16 cellular contexts compared by ENCODE assay signal in genomic region chr3:177169936-177170722, GRCh38. TPM values are rescaled to one million over a fixed set of nuclear protein-coding genes. Genes with fewer than 3 reads are reported as not detected.
DNase-seq lines count a peak whose midpoint lies in the region; ATAC-seq and TF ChIP-seq lines count a peak whose summit lies in the region.
"Had no signal": no experiment of that assay in that cellular context is flagged by ENCODE, and none has a peak within 500 bp of the region (broad histone marks: within the 10 kb centered on the region; RNA-seq: fewer than 3 reads in every experiment).

No MANE protein-coding gene starts in this region.

- H3K4me2 ChIP-seq in smooth muscle cell = no peak overlapping the region
- H3K4me2 ChIP-seq: PC-9 had no signal

- peaks cover 67% of the 10 kb centered on the region for H3K4me1 Mint-ChIP-seq in activated T-cell treated with anti-CD3 and anti-CD28 coated beads, Interleukin-2, amount 50 U/mL, for 72 hours (ENCODE audit: low read depth)
- peaks cover 41% of the 10 kb centered on the region for H3K4me1 Mint-ChIP-seq in activated CD8-positive, alpha-beta memory T cell treated with anti-CD3 and anti-CD28 coated beads, Interleukin-2, amount 10 ng/mL, durations not matched to agents 7 days and 5 days
- peaks cover 60% of the 10 kb centered on the region for H3K4me1 Mint-ChIP-seq in activated naive CD4-positive, alpha-beta T cell treated with anti-CD3 and anti-CD28 coated beads for 36 hours (ENCODE audit: low read depth)

- 85% methylated on average over 4 of the region's 4 CpGs for WGBS in smooth muscle cell (ENCODE audit: low lambda C conversion rate)

- peak overlapping the region; percentile 14 for H3K27ac ChIP-seq in smooth muscle cell (ENCODE audit: low read depth)
- no peak overlapping the region for H3K27ac ChIP-seq in upper lobe of right lung
- H3K27ac ChIP-seq: gastroesophageal sphincter, PC-9 had no signal

- peaks cover 100% of the 10 kb centered on the region for H4K20me1 ChIP-seq in smooth muscle cell (ENCODE audit: low read depth)

- DNase-seq in activated T-cell treated with anti-CD3 and anti-CD28 coated beads, Interleukin-2, amount 50 U/mL, for 72 hours = no peak
- no peak for DNase-seq in activated T-cell treated with anti-CD3 and anti-CD28 coated beads, Interleukin-2, amount 50 U/mL, for 48 hours
- DNase-seq in NCI-H69 (lab: John Stamatoyannopoulos, UW) (peak; percentile 56), epithelial cell of esophagus (ENCODE audit: low read depth) (peak; percentile 68), smooth muscle cell (lab: John Stamatoyannopoulos, UW; ENCODE audit: unreplicated experiment) (no peak), upper lobe of right lung (no peak)
- DNase-seq in activated CD8-positive, alpha-beta memory T cell treated with anti-CD3 and anti-CD28 coated beads, Interleukin-2, amount 10 ng/mL, durations not matched to agents 7 days and 5 days = no peak
- no peak for DNase-seq in activated naive CD4-positive, alpha-beta T cell treated with anti-CD3 and anti-CD28 coated beads for 36 hours
- DNase-seq: activated effector memory CD4-positive, alpha-beta T cell treated with Interleukin-2 at 50 U/mL for 16 hours; effector memory CD4-positive, alpha-beta T cell; immature natural killer cell; NCI-H446 treated with DMSO at 0.1 percent for 48 hours; PC-9; posterior cingulate gyrus had no signal

- TF ChIP-seq CTCF in epithelial cell of esophagus (IDR thresholded peaks at IDR 0.05; ENCODE audit: insufficient read depth, low read depth, low read length, missing control alignments) (no peak), smooth muscle cell (IDR thresholded peaks at IDR 0.05; ENCODE audit: borderline replicate concordance, insufficient read depth, poor library complexity, severe bottlenecking) (no peak), upper lobe of right lung (IDR thresholded peaks at IDR 0.05) (no peak)

- no peak overlapping the region for H3K9ac ChIP-seq in smooth muscle cell (ENCODE audit: low read depth)

- H2AFZ ChIP-seq in smooth muscle cell (ENCODE audit: low read depth) = no peak overlapping the region
- H2AFZ ChIP-seq: PC-9 had no signal

- H3K27ac Mint-ChIP-seq in activated T-cell treated with anti-CD3 and anti-CD28 coated beads, Interleukin-2, amount 50 U/mL, for 72 hours = peak overlapping the region; percentile 42
- H3K27ac Mint-ChIP-seq in activated CD8-positive, alpha-beta memory T cell treated with anti-CD3 and anti-CD28 coated beads, Interleukin-2, amount 10 ng/mL, durations not matched to agents 7 days and 5 days = no peak overlapping the region
- no peak overlapping the region for H3K27ac Mint-ChIP-seq in activated naive CD4-positive, alpha-beta T cell treated with anti-CD3 and anti-CD28 coated beads for 36 hours

- H3K4me3 ChIP-seq in epithelial cell of esophagus (ENCODE audit: low read length) = no peak overlapping the region
- no peak overlapping the region for H3K4me3 ChIP-seq in smooth muscle cell
- no peak overlapping the region for H3K4me3 ChIP-seq in upper lobe of right lung
- H3K4me3 ChIP-seq: gastroesophageal sphincter, PC-9 had no signal

- intact Hi-C loops in upper lobe of right lung (cut with DNase I) = no loop called here
- intact Hi-C loops in activated naive CD4-positive, alpha-beta T cell treated with anti-CD3 and anti-CD28 coated beads for 36 hours (cut with micrococcal nuclease) = no loop called here

- no peaks in the 10 kb centered on the region for H3K36me3 ChIP-seq in smooth muscle cell (ENCODE audit: low read depth)
- H3K36me3 ChIP-seq in upper lobe of right lung = no peaks in the 10 kb centered on the region
- H3K36me3 ChIP-seq: gastroesophageal sphincter had no signal

- peaks cover 4% of the 10 kb centered on the region for H3K4me1 ChIP-seq in smooth muscle cell (ENCODE audit: low read depth)
- peaks cover 12% of the 10 kb centered on the region for H3K4me1 ChIP-seq in upper lobe of right lung

- peaks cover 6 to 21% of the 10 kb centered on the region in 2 donors for H3K36me3 Mint-ChIP-seq in activated T-cell treated with anti-CD3 and anti-CD28 coated beads, Interleukin-2, amount 50 U/mL, for 72 hours (ENCODE audit: insufficient read depth in 2 of 2)
- H3K36me3 Mint-ChIP-seq in activated CD8-positive, alpha-beta memory T cell treated with anti-CD3 and anti-CD28 coated beads, Interleukin-2, amount 10 ng/mL, durations not matched to agents 7 days and 5 days = peaks cover 59% of the 10 kb centered on the region
- H3K36me3 Mint-ChIP-seq in activated naive CD4-positive, alpha-beta T cell treated with anti-CD3 and anti-CD28 coated beads for 36 hours (ENCODE audit: low read depth) = peaks cover 35% of the 10 kb centered on the region

- H3K4me3 Mint-ChIP-seq in activated T-cell treated with anti-CD3 and anti-CD28 coated beads, Interleukin-2, amount 50 U/mL, for 72 hours = peak overlapping the region in 1 of 2 donors; percentile 13
- H3K4me3 Mint-ChIP-seq in activated CD8-positive, alpha-beta memory T cell treated with anti-CD3 and anti-CD28 coated beads, Interleukin-2, amount 10 ng/mL, durations not matched to agents 7 days and 5 days = no peak overlapping the region
- H3K4me3 Mint-ChIP-seq in activated naive CD4-positive, alpha-beta T cell treated with anti-CD3 and anti-CD28 coated beads for 36 hours = no peak overlapping the region
- H3K4me3 Mint-ChIP-seq: brain had no signal

- CTCF ChIA-PET in activated CD8-positive, alpha-beta memory T cell treated with anti-CD3 and anti-CD28 coated beads, Interleukin-2, amount 10 ng/mL, durations not matched to agents 7 days and 5 days (lab: Charles Lee) = interaction anchor here (0.9 kb wide), 1 partner anchor 123 kb away, joined by 5 read pairs; no protein-coding TSS in a partner anchor
- CTCF ChIA-PET in activated naive CD4-positive, alpha-beta T cell treated with anti-CD3 and anti-CD28 coated beads for 36 hours (lab: Charles Lee) = interaction anchor here (0.8 to 1.2 kb wide), 2 partner anchors 8 to 15 kb away, joined by 3 read pairs; no protein-coding TSS in a partner anchor

- H3K79me2 ChIP-seq in smooth muscle cell (ENCODE audit: low read depth) = peaks cover 100% of the 10 kb centered on the region

- no peaks in the 10 kb centered on the region for H3K9me3 ChIP-seq in smooth muscle cell (replicated peaks; ENCODE audit: low read depth)
- no peaks in the 10 kb centered on the region for H3K9me3 ChIP-seq in upper lobe of right lung
- H3K9me3 ChIP-seq: gastroesophageal sphincter had no signal

- H3K27me3 Mint-ChIP-seq in activated T-cell treated with anti-CD3 and anti-CD28 coated beads, Interleukin-2, amount 50 U/mL, for 72 hours (ENCODE audit: low read depth) = no peaks in the 10 kb centered on the region
- H3K27me3 Mint-ChIP-seq in activated CD8-positive, alpha-beta memory T cell treated with anti-CD3 and anti-CD28 coated beads, Interleukin-2, amount 10 ng/mL, durations not matched to agents 7 days and 5 days = no peaks in the 10 kb centered on the region
- no peaks in the 10 kb centered on the region for H3K27me3 Mint-ChIP-seq in activated naive CD4-positive, alpha-beta T cell treated with anti-CD3 and anti-CD28 coated beads for 36 hours (ENCODE audit: low read depth)

- no peaks in the 10 kb centered on the region for H3F3A ChIP-seq in smooth muscle cell (ENCODE audit: low read depth)

- peaks cover 0 to 2% of the 10 kb centered on the region in 2 donors for H3K9me3 Mint-ChIP-seq in activated T-cell treated with anti-CD3 and anti-CD28 coated beads, Interleukin-2, amount 50 U/mL, for 72 hours
- H3K9me3 Mint-ChIP-seq in activated CD8-positive, alpha-beta memory T cell treated with anti-CD3 and anti-CD28 coated beads, Interleukin-2, amount 10 ng/mL, durations not matched to agents 7 days and 5 days (ENCODE audit: low read depth) = peaks cover 7% of the 10 kb centered on the region
- H3K9me3 Mint-ChIP-seq in activated naive CD4-positive, alpha-beta T cell treated with anti-CD3 and anti-CD28 coated beads for 36 hours = no peaks in the 10 kb centered on the region

- ATAC-seq in activated T-cell treated with anti-CD3 and anti-CD28 coated beads, Interleukin-2, amount 50 U/mL, for 72 hours (replicated peaks in 1 of 2) = no peak
- no peak for ATAC-seq in upper lobe of right lung
- no peak for ATAC-seq in activated CD8-positive, alpha-beta memory T cell treated with anti-CD3 and anti-CD28 coated beads, Interleukin-2, amount 10 ng/mL, durations not matched to agents 7 days and 5 days
- ATAC-seq: gastroesophageal sphincter had no signal

- H3K27me3 ChIP-seq in smooth muscle cell (ENCODE audit: low read depth) = no peaks in the 10 kb centered on the region
- H3K27me3 ChIP-seq in upper lobe of right lung = no peaks in the 10 kb centered on the region
- H3K27me3 ChIP-seq: gastroesophageal sphincter had no signal

RNA-seq across cellular contexts. Expression of gene TBL1XR1, which starts 27.2 kb away (rescaled TPM):
- 100 to 1,000 TPM; 179 to 240 TPM for total RNA-seq in activated T-cell treated with anti-CD3 and anti-CD28 coated beads, Interleukin-2, amount 50 U/mL, for 72 hours
- total RNA-seq in smooth muscle cell (115 and 223 TPM in 2 replicates), upper lobe of right lung (156 TPM)
- polyA plus RNA-seq in smooth muscle cell = 19.9 and 26.7 TPM in 2 replicates
- total RNA-seq in activated CD8-positive, alpha-beta memory T cell treated with anti-CD3 and anti-CD28 coated beads, Interleukin-2, amount 10 ng/mL, durations not matched to agents 7 days and 5 days = 100 to 1,000 TPM; 143 to 214 TPM
- total RNA-seq in activated naive CD4-positive, alpha-beta T cell treated with anti-CD3 and anti-CD28 coated beads for 36 hours = 100 to 1,000 TPM; 149 to 162 TPM

Comparison
In these comparisons a context has a peak if more than half of its experiments do, and no peak if none do; other contexts are left out.
1. DNase-seq: peak in NCI-H69 (single experiment) and epithelial cell of esophagus (single experiment); none in activated T-cell treated with anti-CD3 and anti-CD28 coated beads, Interleukin-2, amount 50 U/mL, for 72 hours (0 of 2), activated T-cell treated with anti-CD3 and anti-CD28 coated beads, Interleukin-2, amount 50 U/mL, for 48 hours (0 of 2), smooth muscle cell (single experiment), upper lobe of right lung (single experiment), activated CD8-positive, alpha-beta memory T cell treated with anti-CD3 and anti-CD28 coated beads, Interleukin-2, amount 10 ng/mL, durations not matched to agents 7 days and 5 days (single experiment) and activated naive CD4-positive, alpha-beta T cell treated with anti-CD3 and anti-CD28 coated beads for 36 hours (single experiment).